22 cellular contexts compared by ENCODE assay signal in the genomic region with DNA sequence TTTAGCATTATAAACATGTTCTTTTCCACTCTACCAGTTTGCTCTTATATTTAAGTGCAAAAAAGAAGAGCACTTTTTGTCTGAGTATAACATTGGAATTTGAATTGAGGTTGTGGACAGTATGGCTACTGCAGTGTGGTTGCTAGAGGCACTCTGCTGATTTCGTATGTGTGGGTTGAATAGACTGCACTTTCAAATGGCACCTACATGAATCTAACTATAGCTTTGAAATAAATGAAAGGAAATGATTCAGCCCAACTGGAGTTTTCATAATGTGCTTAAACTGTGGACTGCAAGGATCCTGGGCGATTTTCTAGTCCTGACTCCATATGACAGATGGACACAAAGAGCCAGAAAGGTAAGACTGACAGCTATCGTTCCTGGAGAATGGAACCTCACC.
DNase-seq lines count a peak whose midpoint lies in the region; ATAC-seq and TF ChIP-seq lines count a peak whose summit lies in the region.
"Had no signal": no experiment of that assay in that cellular context is flagged by ENCODE, and none has a peak within 500 bp of the region (broad histone marks: within the 10 kb centered on the region; RNA-seq: fewer than 3 reads in every experiment).

No MANE protein-coding gene starts in this region.

- H4K8ac ChIP-seq in mesendoderm (ENCODE audit: low read depth, low read length), result no peak overlapping the region

- H3K27me3 ChIP-seq in BLaER1 treated with 17β-estradiol and CSF1 and Interleukin-3, amounts not matched to agents 10 nM and 100 nM, result peaks cover 0 to 89% (median 0%) of the 10 kb centered on the region in 11 experiments; a peak in 6 of 22 replicates
- H3K27me3 ChIP-seq in mesendoderm (ENCODE audit: insufficient read depth, low read length, poor library complexity), result no peaks in the 10 kb centered on the region
- H3K27me3 ChIP-seq: ascending aorta, neutrophil had no signal

- H3K4me3 Mint-ChIP-seq in activated T-helper 17 cell treated with anti-CD3 and anti-CD28 coated beads, Interleukin-2, amount 50 U/mL, for 72 hours, result no peak overlapping the region
- no peak overlapping the region for H3K4me3 Mint-ChIP-seq in natural killer cell
- H3K4me3 Mint-ChIP-seq in activated CD8-positive, alpha-beta T cell treated with anti-CD3 and anti-CD28 coated beads, Interleukin-2, amount 10 ng/mL, durations not matched to agents 7 days and 5 days, result no peak overlapping the region
- H3K4me3 Mint-ChIP-seq: activated naive CD4-positive, alpha-beta T cell treated with anti-CD3 and anti-CD28 coated beads for 36 hours; CD4-positive, CD25-positive, alpha-beta regulatory T cell had no signal

- no peak overlapping the region for H2BK120ac ChIP-seq in mesendoderm (ENCODE audit: low read depth, low read length)

- no peak overlapping the region for H3K56ac ChIP-seq in mesendoderm (ENCODE audit: low read length)

- peak overlapping the region in 6 of 11 experiments; percentile 2 to 58 (median 23); a peak in 9 of 22 replicates for H3K4me2 ChIP-seq in BLaER1 treated with 17β-estradiol and CSF1 and Interleukin-3, amounts not matched to agents 10 nM and 100 nM
- no peak overlapping the region for H3K4me2 ChIP-seq in mesendoderm (ENCODE audit: low read length)

- no peak overlapping the region for H2BK15ac ChIP-seq in mesendoderm (replicated peaks; ENCODE audit: low read depth)

- POLR2A ChIA-PET in activated CD8-positive, alpha-beta T cell treated with anti-CD3 and anti-CD28 coated beads, Interleukin-2, amount 10 ng/mL, durations not matched to agents 7 days and 5 days (lab: Charles Lee), result no interaction called here

- no peak overlapping the region for H3K18ac ChIP-seq in mesendoderm (ENCODE audit: low read length)

- H3K4me3 ChIP-seq in BLaER1 treated with 17β-estradiol and CSF1 and Interleukin-3, amounts not matched to agents 10 nM and 100 nM, result no peak overlapping the region
- H3K4me3 ChIP-seq in mesendoderm (ENCODE audit: low read length), result no peak overlapping the region
- H3K4me3 ChIP-seq: ascending aorta, mucosa of descending colon had no signal

- H3K4me1 Mint-ChIP-seq in activated T-helper 17 cell treated with anti-CD3 and anti-CD28 coated beads, Interleukin-2, amount 50 U/mL, for 72 hours, result no peaks in the 10 kb centered on the region
- no peaks in the 10 kb centered on the region for H3K4me1 Mint-ChIP-seq in natural killer cell
- H3K4me1 Mint-ChIP-seq in activated CD8-positive, alpha-beta T cell treated with anti-CD3 and anti-CD28 coated beads, Interleukin-2, amount 10 ng/mL, durations not matched to agents 7 days and 5 days (ENCODE audit: low read depth), result peaks cover 4% of the 10 kb centered on the region

- peaks cover 0 to 52% (median 29%) of the 10 kb centered on the region in 10 experiments; a peak in 14 of 20 replicates for H3K4me1 ChIP-seq in BLaER1 treated with 17β-estradiol and CSF1 and Interleukin-3, amounts not matched to agents 10 nM and 100 nM
- H3K4me1 ChIP-seq in mesendoderm (ENCODE audit: control insufficient read depth, low read depth, low read length), result no peaks in the 10 kb centered on the region
- H3K4me1 ChIP-seq: ascending aorta had no signal

- no peak overlapping the region for H3K9ac ChIP-seq in BLaER1 treated with 17β-estradiol and CSF1 and Interleukin-3, amounts not matched to agents 10 nM and 100 nM
- H3K9ac ChIP-seq in mesendoderm (ENCODE audit: low read length), result no peak overlapping the region

- CTCF ChIA-PET in activated CD8-positive, alpha-beta T cell treated with anti-CD3 and anti-CD28 coated beads, Interleukin-2, amount 10 ng/mL, durations not matched to agents 7 days and 5 days (lab: Charles Lee), result no interaction called here

- intact Hi-C loops in natural killer cell (cut with micrococcal nuclease), result no loop called here

- no peaks in the 10 kb centered on the region for H3K79me2 ChIP-seq in mesendoderm (ENCODE audit: control insufficient read depth, insufficient read depth, low read length)

- H3K9me3 ChIP-seq in BLaER1 treated with 17β-estradiol and CSF1 and Interleukin-3, amounts not matched to agents 10 nM and 100 nM (replicated peaks in 1 of 11), result peaks cover 0 to 8% (median 0%) of the 10 kb centered on the region in 11 experiments; a peak in 2 of 22 replicates
- H3K9me3 ChIP-seq: ascending aorta, mucosa of descending colon, neutrophil had no signal

- DNase-seq in glomerular endothelial cell (ENCODE audit: extremely low read depth, low read depth, low spot score), result peak; percentile 41
- DNase-seq in natural killer cell, result no peak
- DNase-seq in activated CD8-positive, alpha-beta T cell treated with anti-CD3 and anti-CD28 coated beads, Interleukin-2, amount 10 ng/mL, durations not matched to agents 7 days and 5 days, result no peak
- no peak for DNase-seq in activated effector memory CD4-positive, alpha-beta T cell treated with anti-CD3 and anti-CD28 coated beads, Interleukin-2, amount 50 U/mL, for 16 hours
- no peak for DNase-seq in mesendoderm
- DNase-seq: activated CD4-positive, alpha-beta T cell treated with anti-CD3 and anti-CD28 coated beads, Interleukin-2, amount 50 U/mL, for 4 hours; activated naive CD4-positive, alpha-beta T cell treated with anti-CD3 and anti-CD28 coated beads for 36 hours; activated T-cell treated with anti-CD3 and anti-CD28 coated beads for 4 hours; CD4-positive, CD25-positive, alpha-beta regulatory T cell; KBM-7; left colon; mucosa of descending colon; NCI-H1048; NCI-H1930; retina; Right ventricle myocardium superior; substantia nigra had no signal

- peak; percentile 34 for ATAC-seq in HG02885 (IDR thresholded peaks at IDR 0.05; ENCODE audit: poor library complexity, unreplicated experiment)
- ATAC-seq in activated T-helper 17 cell treated with anti-CD3 and anti-CD28 coated beads, Interleukin-2, amount 50 U/mL, for 72 hours (replicated peaks), result peak; percentile 29
- no peak for ATAC-seq in natural killer cell
- ATAC-seq in activated CD8-positive, alpha-beta T cell treated with anti-CD3 and anti-CD28 coated beads, Interleukin-2, amount 10 ng/mL, durations not matched to agents 7 days and 5 days, result no peak
- ATAC-seq: left colon, mucosa of descending colon had no signal

- peaks cover 3% of the 10 kb centered on the region for H3K9me3 Mint-ChIP-seq in activated T-helper 17 cell treated with anti-CD3 and anti-CD28 coated beads, Interleukin-2, amount 50 U/mL, for 72 hours
- peaks cover 7 to 14% of the 10 kb centered on the region in 2 donors for H3K9me3 Mint-ChIP-seq in natural killer cell
- no peaks in the 10 kb centered on the region for H3K9me3 Mint-ChIP-seq in activated CD8-positive, alpha-beta T cell treated with anti-CD3 and anti-CD28 coated beads, Interleukin-2, amount 10 ng/mL, durations not matched to agents 7 days and 5 days (ENCODE audit: insufficient read depth)
- H3K9me3 Mint-ChIP-seq: activated naive CD4-positive, alpha-beta T cell treated with anti-CD3 and anti-CD28 coated beads for 36 hours; CD4-positive, CD25-positive, alpha-beta regulatory T cell had no signal

- H3K27me3 Mint-ChIP-seq in activated T-helper 17 cell treated with anti-CD3 and anti-CD28 coated beads, Interleukin-2, amount 50 U/mL, for 72 hours, result no peaks in the 10 kb centered on the region
- H3K27me3 Mint-ChIP-seq in natural killer cell (ENCODE audit: low read depth in 2 of 2), result no peaks in the 10 kb centered on the region
- no peaks in the 10 kb centered on the region for H3K27me3 Mint-ChIP-seq in activated CD8-positive, alpha-beta T cell treated with anti-CD3 and anti-CD28 coated beads, Interleukin-2, amount 10 ng/mL, durations not matched to agents 7 days and 5 days (ENCODE audit: low read depth)
- H3K27me3 Mint-ChIP-seq: CD4-positive, CD25-positive, alpha-beta regulatory T cell had no signal

- H3K36me3 ChIP-seq in BLaER1 treated with 17β-estradiol and CSF1 and Interleukin-3, amounts not matched to agents 10 nM and 100 nM, result no peaks in the 10 kb centered on the region
- no peaks in the 10 kb centered on the region for H3K36me3 ChIP-seq in mesendoderm (ENCODE audit: control insufficient read depth, insufficient read depth, low read length)
- H3K36me3 ChIP-seq: ascending aorta, neutrophil had no signal

- H3K36me3 Mint-ChIP-seq in activated T-helper 17 cell treated with anti-CD3 and anti-CD28 coated beads, Interleukin-2, amount 50 U/mL, for 72 hours (ENCODE audit: low read depth), result no peaks in the 10 kb centered on the region
- no peaks in the 10 kb centered on the region for H3K36me3 Mint-ChIP-seq in natural killer cell
- H3K36me3 Mint-ChIP-seq in activated CD8-positive, alpha-beta T cell treated with anti-CD3 and anti-CD28 coated beads, Interleukin-2, amount 10 ng/mL, durations not matched to agents 7 days and 5 days (ENCODE audit: low read depth), result no peaks in the 10 kb centered on the region
- H3K36me3 Mint-ChIP-seq: CD4-positive, CD25-positive, alpha-beta regulatory T cell had no signal

- TF ChIP-seq CTCF in natural killer cell (IDR thresholded peaks at IDR 0.05), result no peak

- H3K4ac ChIP-seq in mesendoderm (ENCODE audit: low read depth, low read length), result no peak overlapping the region

- no peak overlapping the region for H4K5ac ChIP-seq in mesendoderm (ENCODE audit: low read length)

- H3K79me1 ChIP-seq in mesendoderm (ENCODE audit: low read length), result no peaks in the 10 kb centered on the region

- no peaks in the 10 kb centered on the region for H4K20me1 ChIP-seq in BLaER1 treated with 17β-estradiol and CSF1 and Interleukin-3, amounts not matched to agents 10 nM and 100 nM

- no peak overlapping the region for H2BK5ac ChIP-seq in mesendoderm (ENCODE audit: low read length)

- no CpG with 5 or more reads among the region's 3 CpGs for whole genome bisulfite sequencing in mesendoderm (ENCODE audit: extremely low coverage, insufficient coverage, low lambda C conversion rate)

- no peak overlapping the region for H3K27ac ChIP-seq in BLaER1 treated with 17β-estradiol and CSF1 and Interleukin-3, amounts not matched to agents 10 nM and 100 nM
- no peak overlapping the region for H3K27ac ChIP-seq in mesendoderm (ENCODE audit: low read depth, low read length)
- H3K27ac ChIP-seq: ascending aorta, neutrophil had no signal

- H2AK5ac ChIP-seq in mesendoderm (ENCODE audit: low read length), result no peak overlapping the region

- no peak overlapping the region for H3K27ac Mint-ChIP-seq in activated T-helper 17 cell treated with anti-CD3 and anti-CD28 coated beads, Interleukin-2, amount 50 U/mL, for 72 hours
- no peak overlapping the region for H3K27ac Mint-ChIP-seq in natural killer cell
- no peak overlapping the region for H3K27ac Mint-ChIP-seq in activated CD8-positive, alpha-beta T cell treated with anti-CD3 and anti-CD28 coated beads, Interleukin-2, amount 10 ng/mL, durations not matched to agents 7 days and 5 days
- H3K27ac Mint-ChIP-seq: activated naive CD4-positive, alpha-beta T cell treated with anti-CD3 and anti-CD28 coated beads for 36 hours had no signal

- H3K23ac ChIP-seq in mesendoderm (ENCODE audit: low read length), result no peak overlapping the region

Comparison
In these comparisons a context has a peak if more than half of its experiments do, and no peak if none do; other contexts are left out.
1. ATAC-seq: peak in HG02885 (single experiment) and activated T-helper 17 cell treated with anti-CD3 and anti-CD28 coated beads, Interleukin-2, amount 50 U/mL, for 72 hours (single experiment); none in natural killer cell (0 of 3) and activated CD8-positive, alpha-beta T cell treated with anti-CD3 and anti-CD28 coated beads, Interleukin-2, amount 10 ng/mL, durations not matched to agents 7 days and 5 days (single experiment).